Comparison of ENCODE assay signal across 8 cellular contexts in the genomic region with DNA sequence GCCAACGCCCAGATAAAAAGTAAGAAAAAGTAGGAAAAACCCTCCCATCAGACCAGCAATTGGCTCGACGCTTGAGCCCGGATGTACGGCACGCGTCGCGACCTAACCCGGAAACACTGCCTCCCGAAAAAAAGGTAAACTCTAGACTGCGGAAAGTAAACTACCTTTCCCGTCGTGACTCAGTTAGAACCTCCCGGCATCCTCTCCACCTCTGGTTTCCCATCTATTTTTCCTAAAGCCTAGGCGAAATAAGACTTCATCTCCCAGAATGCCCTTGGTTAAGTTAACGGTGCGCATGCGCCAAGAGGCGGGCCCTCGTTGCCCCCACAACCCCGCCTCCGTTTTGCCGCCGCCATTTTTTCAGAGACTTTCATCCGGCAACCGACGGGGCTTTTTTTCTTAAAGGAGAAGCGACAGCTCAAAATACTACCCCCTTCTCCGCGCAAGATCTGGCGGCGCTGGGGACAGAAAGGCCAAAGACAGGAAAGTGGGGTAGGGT. TPM values are rescaled to one million over a fixed set of nuclear protein-coding genes. Genes with fewer than 3 reads are reported as not detected.
DNase-seq lines count a peak whose midpoint lies in the region; ATAC-seq and TF ChIP-seq lines count a peak whose summit lies in the region.

No MANE protein-coding gene starts in this region.

- BruUV-seq in Caco-2 (replicated peaks; lab: Mats Ljungman, UMichigan), result no TSS peak

- H3K27me3 Mint-ChIP-seq in Caco-2 (ENCODE audit: insufficient read depth, unreplicated experiment), result no peaks in the 10 kb centered on the region
- H3K27me3 Mint-ChIP-seq in activated CD4-positive, alpha-beta memory T cell treated with anti-CD3 and anti-CD28 coated beads for 36 hours, result no peaks in the 10 kb centered on the region

- H3K4me3 ChIP-seq in Caco-2 (ENCODE audit: low read depth, low read length), result peak overlapping the region; percentile 78

- H3K4me3 Mint-ChIP-seq in Caco-2 (ENCODE audit: unreplicated experiment), result peak overlapping the region; percentile 99
- H3K4me3 Mint-ChIP-seq in activated CD4-positive, alpha-beta memory T cell treated with anti-CD3 and anti-CD28 coated beads for 36 hours, result peak overlapping the region; percentile 87

- no peaks in the 10 kb centered on the region for H3K9me3 ChIP-seq in Caco-2

- ATAC-seq in HG03521 (IDR thresholded peaks at IDR 0.05; ENCODE audit: unreplicated experiment) (peak; percentile 25), left lobe of liver (peak; percentile 71), GM21737 (IDR thresholded peaks at IDR 0.05; ENCODE audit: unreplicated experiment) (no peak)

- H3K27ac Mint-ChIP-seq in Caco-2 (ENCODE audit: unreplicated experiment), result peak overlapping the region; percentile 99
- peak overlapping the region; percentile 100 for H3K27ac Mint-ChIP-seq in activated CD4-positive, alpha-beta memory T cell treated with anti-CD3 and anti-CD28 coated beads for 36 hours

- peaks cover 36% of the 10 kb centered on the region for H3K36me3 Mint-ChIP-seq in Caco-2 (ENCODE audit: insufficient read depth, unreplicated experiment)
- H3K36me3 Mint-ChIP-seq in activated CD4-positive, alpha-beta memory T cell treated with anti-CD3 and anti-CD28 coated beads for 36 hours, result peaks cover 37% of the 10 kb centered on the region

- H3K4me1 ChIP-seq in Caco-2, result no peaks in the 10 kb centered on the region

- POLR2A ChIA-PET in Caco-2 (lab: Charles Lee), result no interaction called here
- POLR2A ChIA-PET in activated CD4-positive, alpha-beta memory T cell treated with anti-CD3 and anti-CD28 coated beads for 36 hours (lab: Charles Lee), result interaction anchor here (0.7 to 3.6 kb wide), 7 partner anchors 10 to 837 kb away, joined by 4 to 20 read pairs (median 8); partner anchors contain the start of genes FAM111B and SELENOH

- no peaks in the 10 kb centered on the region for H3K9me3 Mint-ChIP-seq in Caco-2 (ENCODE audit: unreplicated experiment)
- no peaks in the 10 kb centered on the region for H3K9me3 Mint-ChIP-seq in activated CD4-positive, alpha-beta memory T cell treated with anti-CD3 and anti-CD28 coated beads for 36 hours

- intact Hi-C loops in Caco-2 (cut with micrococcal nuclease; ENCODE audit: unreplicated experiment), result loop anchor here (1.0 to 5.0 kb wide), 6 partner anchors 184 to 801 kb away; partner anchors contain the start of genes FAM111A and FAM111B
- intact Hi-C loops in activated CD4-positive, alpha-beta memory T cell treated with anti-CD3 and anti-CD28 coated beads for 36 hours (cut with micrococcal nuclease), result loop anchor here (1.0 to 5.0 kb wide), 16 partner anchors 43 to 1251 kb away; partner anchors contain the start of genes CLP1, FAM111A, MED19 and OSBP

- TF ChIP-seq CTCF in Caco-2 (IDR thresholded peaks at IDR 0.05; ENCODE audit: insufficient read depth in 1 of 2, low read depth in 1 of 2, low read length in 1 of 2, severe bottlenecking in 1 of 2, unreplicated experiment in 1 of 2), result no peak

- no peaks in the 10 kb centered on the region for H3K4me1 Mint-ChIP-seq in Caco-2 (ENCODE audit: low read depth, unreplicated experiment)
- peaks cover 43% of the 10 kb centered on the region for H3K4me1 Mint-ChIP-seq in activated CD4-positive, alpha-beta memory T cell treated with anti-CD3 and anti-CD28 coated beads for 36 hours (ENCODE audit: low read depth)

- DNase-seq in Caco-2, result peak; percentile 95 to 96
- DNase-seq in NCI-H748 treated with DMSO at 0.1 percent for 48 hours (lab: John Stamatoyannopoulos, UW), result peak; percentile 98
- DNase-seq in activated CD4-positive, alpha-beta memory T cell treated with anti-CD3 and anti-CD28 coated beads for 36 hours, result peak; percentile 95
- peak; percentile 98 for DNase-seq in dermis blood vessel endothelial cell
- DNase-seq in left lobe of liver (ENCODE audit: low spot score), result peak; percentile 96
- peak; percentile 90 to 92 for DNase-seq in stimulated activated CD4-positive, alpha-beta T cell treated with anti-CD3 and anti-CD28 coated beads, Interleukin-2, amount 100 ng/mL, for 24 hours

- no peaks in the 10 kb centered on the region for H3K27me3 ChIP-seq in Caco-2 (replicated peaks; ENCODE audit: control insufficient read depth, insufficient read depth, low read length)

- no peaks in the 10 kb centered on the region for H3K36me3 ChIP-seq in Caco-2 (ENCODE audit: control insufficient read depth, insufficient read depth, low read length)

- CTCF ChIA-PET in Caco-2 (lab: Charles Lee), result interaction anchor here (0.6 to 2.2 kb wide), 5 partner anchors 10 to 529 kb away, joined by 3 to 11 read pairs (median 8); partner anchors contain the start of gene FAM111B
- CTCF ChIA-PET in activated CD4-positive, alpha-beta memory T cell treated with anti-CD3 and anti-CD28 coated beads for 36 hours (lab: Charles Lee), result interaction anchor here (0.8 to 3.3 kb wide), 5 partner anchors 10 to 54 kb away, joined by 3 to 28 read pairs (median 14); no protein-coding TSS in a partner anchor

RNA-seq across cellular contexts. Expression of gene ZFP91, which starts 0.7 kb away (rescaled TPM):
- 37.5 and 40.6 TPM in 2 replicates for total RNA-seq in Caco-2 (2022)
- 10 to 100 TPM; 34.9 to 36.1 TPM for total RNA-seq in activated CD4-positive, alpha-beta memory T cell treated with anti-CD3 and anti-CD28 coated beads for 36 hours
- total RNA-seq in dermis blood vessel endothelial cell, result 45.8 and 58.8 TPM in 2 replicates
- total RNA-seq in left lobe of liver, result 19.3 TPM

RNA-seq across cellular contexts. Expression of gene LPXN, which starts 2.5 kb away (rescaled TPM):
- total RNA-seq in Caco-2 (2022), result 1.8 and 2.1 TPM in 2 replicates
- 100 to 1,000 TPM; 108 TPM for total RNA-seq in activated CD4-positive, alpha-beta memory T cell treated with anti-CD3 and anti-CD28 coated beads for 36 hours
- 2.2 and 3.4 TPM in 2 replicates for total RNA-seq in dermis blood vessel endothelial cell
- 3.4 TPM for total RNA-seq in left lobe of liver

RNA-seq across cellular contexts. Expression of gene CNTF, which starts 44.3 kb away (rescaled TPM):
- total RNA-seq in Caco-2 (2022), result 3.3 and 3.6 TPM in 2 replicates
- 1 to 10 TPM; 1.3 to 1.6 TPM for total RNA-seq in activated CD4-positive, alpha-beta memory T cell treated with anti-CD3 and anti-CD28 coated beads for 36 hours
- total RNA-seq in dermis blood vessel endothelial cell, result 1.7 and 2.8 TPM in 2 replicates
- total RNA-seq in left lobe of liver, result 0.50 TPM

Comparison
In these comparisons a context has a peak if more than half of its experiments do, and no peak if none do; other contexts are left out.
1. RNA of gene LPXN, which starts 2.5 kb away (total RNA-seq): 108 TPM in activated CD4-positive, alpha-beta memory T cell treated with anti-CD3 and anti-CD28 coated beads for 36 hours; 3.4 TPM in left lobe of liver (single experiment), 2.2 to 3.4 TPM in dermis blood vessel endothelial cell and 1.8 to 2.1 TPM in Caco-2; every median in the first group is over 10 times any median in the second.
2. Peak in every context shown above with its lines, with median percentiles within 50 percentile points of each other: DNase-seq.